ENCODE assay signal across 9 cellular contexts in the genomic region with DNA sequence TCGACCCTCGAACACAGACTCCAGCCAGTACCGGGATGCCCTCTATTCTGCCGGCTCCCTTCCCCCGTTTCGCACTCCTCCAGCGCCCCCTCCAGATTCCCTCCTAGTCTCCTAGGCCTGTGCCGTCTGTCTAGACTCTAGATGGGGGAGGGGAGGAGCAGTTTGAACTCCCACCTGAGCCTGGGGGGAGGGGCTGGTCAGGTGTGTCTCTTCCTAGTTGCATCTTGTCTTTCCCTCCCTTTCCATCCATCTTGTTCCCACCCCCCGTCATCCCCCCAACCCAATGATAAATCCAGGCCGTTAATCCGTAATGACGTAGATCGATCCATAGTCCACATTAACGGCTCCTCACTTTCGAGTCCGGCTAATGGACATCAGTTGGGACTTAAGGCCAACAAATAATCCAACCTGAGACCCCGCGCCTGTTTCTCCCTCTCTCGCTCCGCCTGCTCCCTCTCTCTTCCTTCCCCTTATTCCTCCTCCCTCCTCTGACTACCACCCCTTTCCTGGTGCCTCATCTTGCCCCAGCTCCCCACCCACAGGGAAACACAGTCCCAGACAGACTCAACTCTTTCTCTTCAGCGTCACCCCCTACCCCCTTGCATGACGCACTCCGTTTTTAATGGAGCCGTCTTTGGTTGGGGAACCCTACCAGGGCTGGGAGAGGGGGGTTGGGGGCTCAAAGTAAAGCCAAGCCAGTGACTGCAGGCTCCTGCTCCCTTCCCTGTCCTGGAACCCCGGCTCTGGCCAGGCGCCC. TPM values are rescaled to one million over a fixed set of nuclear protein-coding genes. Genes with fewer than 3 reads are reported as not detected.
DNase-seq lines count a peak whose midpoint lies in the region; ATAC-seq and TF ChIP-seq lines count a peak whose summit lies in the region.
"Had no signal": no experiment of that assay in that cellular context is flagged by ENCODE, and none has a peak within 500 bp of the region (broad histone marks: within the 10 kb centered on the region; RNA-seq: fewer than 3 reads in every experiment).

No MANE protein-coding gene starts in this region.

- no peaks in the 10 kb centered on the region for H3K36me3 Mint-ChIP-seq in Caco-2 (ENCODE audit: insufficient read depth, unreplicated experiment)
- H3K36me3 Mint-ChIP-seq in endothelial cell (ENCODE audit: low read depth, unreplicated experiment) = no peaks in the 10 kb centered on the region

- H3K9me3 Mint-ChIP-seq in Caco-2 (ENCODE audit: unreplicated experiment) = no peaks in the 10 kb centered on the region
- H3K9me3 Mint-ChIP-seq in endothelial cell (ENCODE audit: unreplicated experiment) = no peaks in the 10 kb centered on the region

- CTCF ChIA-PET in Caco-2 (lab: Charles Lee) = interaction anchor here (0.6 to 1.3 kb wide), 2 partner anchors 9 to 454 kb away, joined by 3 read pairs; no protein-coding TSS in a partner anchor

- H3K4me1 ChIP-seq in Caco-2 = peaks cover 38% of the 10 kb centered on the region
- H3K4me1 ChIP-seq in ovary (ENCODE audit: insufficient read depth) = no peaks in the 10 kb centered on the region

- POLR2A ChIA-PET in Caco-2 (lab: Charles Lee) = interaction anchor here (0.6 kb wide), 1 partner anchor 549 kb away, joined by 3 read pairs; a partner anchor contains a TSS

- TF ChIP-seq EP300 in ovary (IDR thresholded peaks at IDR 0.05) = no peak

- peak overlapping the region; percentile 86 for H3K4me3 Mint-ChIP-seq in Caco-2 (ENCODE audit: unreplicated experiment)
- H3K4me3 Mint-ChIP-seq in endothelial cell (ENCODE audit: unreplicated experiment) = peak overlapping the region; percentile 77

- intact Hi-C loops in Caco-2 (cut with micrococcal nuclease; ENCODE audit: unreplicated experiment) (no loop called here), ovary (cut with DNase I) (loop anchor here in 1 of 4 donors (10.0 kb wide), 1 partner anchor 242 kb away; no protein-coding TSS in a partner anchor), dorsolateral prefrontal cortex (cut with DNase I) (loop anchor here in 1 of 2 donors (10.0 kb wide), 1 partner anchor 408 kb away; no protein-coding TSS in a partner anchor)

- 17 to 21% (median 19%) methylated on average over 26 of the region's 26 CpGs for WGBS in ovary, 3 donors

- H3K27me3 ChIP-seq in Caco-2 (replicated peaks; ENCODE audit: control insufficient read depth, insufficient read depth, low read length) = peaks cover 4% of the 10 kb centered on the region
- peaks cover 2% of the 10 kb centered on the region for H3K27me3 ChIP-seq in ovary
- H3K27me3 ChIP-seq in dorsolateral prefrontal cortex = peaks cover 29 to 100% (median 97%) of the 10 kb centered on the region in 45 donors

- TF ChIP-seq POLR2A in ovary (IDR thresholded peaks at IDR 0.05) = no peak

- DNase-seq in Caco-2 (no peak), NCI-H2029 treated with DMSO at 0.1 percent for 48 hours (lab: John Stamatoyannopoulos, UW) (peak; percentile 52), endothelial cell (ENCODE audit: low spot score) (no peak), ovary (no peak), activated gamma-delta T cell (lab: John Stamatoyannopoulos, UW) (no peak), dorsolateral prefrontal cortex (no peak)
- no peak for DNase-seq in activated CD4-positive, alpha-beta T cell treated with anti-CD3 and anti-CD28 coated beads for 4 hours

- H3K36me3 ChIP-seq in Caco-2 (ENCODE audit: control insufficient read depth, insufficient read depth, low read length) (no peaks in the 10 kb centered on the region), ovary (no peaks in the 10 kb centered on the region)

- H3K27me3 Mint-ChIP-seq in Caco-2 (ENCODE audit: insufficient read depth, unreplicated experiment) = peaks cover 18% of the 10 kb centered on the region
- peaks cover 57% of the 10 kb centered on the region for H3K27me3 Mint-ChIP-seq in endothelial cell (ENCODE audit: unreplicated experiment)

- H3K4me1 Mint-ChIP-seq in Caco-2 (ENCODE audit: low read depth, unreplicated experiment) (peaks cover 34% of the 10 kb centered on the region), endothelial cell (ENCODE audit: unreplicated experiment) (peaks cover 51% of the 10 kb centered on the region)

- H3K4me3 ChIP-seq in Caco-2 (ENCODE audit: low read depth, low read length) = no peak overlapping the region
- peak overlapping the region; percentile 38 for H3K4me3 ChIP-seq in ovary
- peak overlapping the region in 6 of 59 donors; percentile 11 to 39 (median 18) for H3K4me3 ChIP-seq in dorsolateral prefrontal cortex

- ATAC-seq in HG02840 (IDR thresholded peaks at IDR 0.05; ENCODE audit: low FRiP score, unreplicated experiment) = no peak

- TF ChIP-seq CTCF in Caco-2 (IDR thresholded peaks at IDR 0.05; ENCODE audit: insufficient read depth in 1 of 2, low read depth in 1 of 2, low read length in 1 of 2, severe bottlenecking in 1 of 2, unreplicated experiment in 1 of 2) (no peak), endothelial cell (IDR thresholded peaks at IDR 0.05; ENCODE audit: unreplicated experiment) (no peak), ovary (IDR thresholded peaks at IDR 0.05) (no peak), dorsolateral prefrontal cortex (IDR thresholded peaks at IDR 0.05 in 54 of 56, conservative IDR thresholded peaks at IDR 0.05 in 2 of 56; ENCODE audit: low read depth in 1 of 56, partially characterized antibody in 56 of 56) (no peak)

- H3K27ac Mint-ChIP-seq in Caco-2 (ENCODE audit: unreplicated experiment) (no peak overlapping the region), endothelial cell (ENCODE audit: unreplicated experiment) (peak overlapping the region; percentile 24)

- H3K27ac ChIP-seq in ovary (no peak overlapping the region), dorsolateral prefrontal cortex (no peak overlapping the region)

- no TSS peak for BruUV-seq in Caco-2 (replicated peaks; lab: Mats Ljungman, UMichigan)

- no peaks in the 10 kb centered on the region for H3K9me3 ChIP-seq in Caco-2
- H3K9me3 ChIP-seq in ovary = peaks cover 0 to 8% of the 10 kb centered on the region in 2 donors

RNA-seq across cellular contexts. Expression of a gene that starts 3.3 kb away (rescaled TPM):
- total RNA-seq in Caco-2 (2022) (not detected in 2 replicates), endothelial cell (ENCODE audit: unreplicated experiment) (0.59 TPM), ovary (1 to 10 TPM in 2 of 7 donors, under 1 TPM in 4, not detected in 1; 0.20 to 2.8 (median 0.66) TPM), dorsolateral prefrontal cortex (under 1 TPM in 1 of 120 experiments, not detected in 119; 0.23 TPM)
- under 1 TPM; 0.04 to 0.53 TPM for polyA plus RNA-seq in ovary
- total RNA-seq: chondrocyte had no signal

RNA-seq across cellular contexts. Expression of a gene that starts 6.9 kb away (rescaled TPM):
- total RNA-seq in Caco-2 (2022) = 7.2 and 10.1 TPM in 2 replicates
- total RNA-seq in endothelial cell (ENCODE audit: unreplicated experiment) = 17.7 TPM
- total RNA-seq in ovary = 10 to 100 TPM in 2 of 7 donors, 1 to 10 TPM in 3, under 1 TPM in 2; 0.43 to 10.7 (median 2.7) TPM
- 1 to 10 TPM in 1 of 2 donors, under 1 TPM in 1; 0.48 to 4.7 TPM for polyA plus RNA-seq in ovary
- total RNA-seq in dorsolateral prefrontal cortex = 1 to 10 TPM in 2 of 120 experiments, under 1 TPM in 18, not detected in 100; 0.11 to 1.4 (median 0.58) TPM

RNA-seq across cellular contexts. Expression of a gene that starts 7.9 kb away (rescaled TPM):
- total RNA-seq in Caco-2 (2022) (1.8 and 1.9 TPM in 2 replicates), endothelial cell (ENCODE audit: unreplicated experiment) (1.9 TPM), ovary (10 to 100 TPM in 1 of 7 donors, 1 to 10 TPM in 4, under 1 TPM in 2; 0.25 to 10.3 (median 1.7) TPM), dorsolateral prefrontal cortex (under 1 TPM in 4 of 120 experiments, not detected in 116; 0.26 to 0.35 (median 0.29) TPM)
- under 1 TPM; 0.25 to 0.73 TPM for polyA plus RNA-seq in ovary
- total RNA-seq: chondrocyte had no signal

RNA-seq across cellular contexts. Expression of a gene that starts 13.9 kb away (rescaled TPM):
- total RNA-seq in Caco-2 (2022) = 23.7 and 28.2 TPM in 2 replicates
- 3.6 TPM for total RNA-seq in endothelial cell (ENCODE audit: unreplicated experiment)
- 1 to 10 TPM in 4 of 7 donors, under 1 TPM in 3; 0.23 to 2.9 (median 1.3) TPM for total RNA-seq in ovary
- polyA plus RNA-seq in ovary = 1 to 10 TPM in 1 of 2 donors, under 1 TPM in 1; 0.48 to 6.9 TPM
- under 1 TPM in 7 of 120 experiments, not detected in 113; 0.37 to 0.69 (median 0.42) TPM for total RNA-seq in dorsolateral prefrontal cortex
- total RNA-seq: chondrocyte had no signal

RNA-seq across cellular contexts. Expression of a gene that starts 18.2 kb away (rescaled TPM):
- total RNA-seq in Caco-2 (2022) (0.39 and 1.2 TPM in 2 replicates), endothelial cell (ENCODE audit: unreplicated experiment) (0.15 TPM), ovary (1 to 10 TPM in 2 of 7 donors, under 1 TPM in 2, not detected in 3; 0.17 to 2.5 (median 0.97) TPM), dorsolateral prefrontal cortex (not detected)
- under 1 TPM in 1 of 2 donors, not detected in 1; 0.28 TPM for polyA plus RNA-seq in ovary
- total RNA-seq: chondrocyte had no signal
